In genomic region chr1:85202092-85202863, GRCh38 we compare ENCODE assay signal across 8 cellular contexts. TPM values are rescaled to one million over a fixed set of nuclear protein-coding genes. Genes with fewer than 3 reads are reported as not detected.
DNase-seq lines count a peak whose midpoint lies in the region; ATAC-seq and TF ChIP-seq lines count a peak whose summit lies in the region.

No MANE protein-coding gene starts in this region.

- no peaks in the 10 kb centered on the region for H3K9me3 ChIP-seq in DOHH2 (ENCODE audit: control insufficient read depth, insufficient read depth, low read length)

- no peaks in the 10 kb centered on the region for H3K36me3 ChIP-seq in DOHH2 (ENCODE audit: control insufficient read depth, low read length)

- H3K36me3 Mint-ChIP-seq in central memory CD8-positive, alpha-beta T cell (ENCODE audit: insufficient read depth) = peaks cover 5% of the 10 kb centered on the region
- peaks cover 0 to 2% (median 0%) of the 10 kb centered on the region in 3 donors for H3K36me3 Mint-ChIP-seq in naive thymus-derived CD8-positive, alpha-beta T cell

- H3K9me3 Mint-ChIP-seq in central memory CD8-positive, alpha-beta T cell = no peaks in the 10 kb centered on the region
- no peaks in the 10 kb centered on the region for H3K9me3 Mint-ChIP-seq in naive thymus-derived CD8-positive, alpha-beta T cell

- H3K27ac ChIP-seq in DOHH2 (ENCODE audit: low read depth, low read length) = no peak overlapping the region

- H3K9me2 ChIP-seq in DOHH2 (replicated peaks; ENCODE audit: control insufficient read depth, low read length) = no peaks in the 10 kb centered on the region

- H3F3A ChIP-seq in DOHH2 (ENCODE audit: control insufficient read depth, insufficient read depth) = no peaks in the 10 kb centered on the region

- TF ChIP-seq CTCF in DOHH2 (IDR thresholded peaks at IDR 0.05; ENCODE audit: low read depth, low read length, poor library complexity, severe bottlenecking) (no peak), GM13976 (IDR thresholded peaks at IDR 0.05; ENCODE audit: borderline replicate concordance, control extremely low read depth, extremely low read depth, insufficient read depth, missing control alignments) (no peak)

- H4K20me1 ChIP-seq in DOHH2 (ENCODE audit: control insufficient read depth, insufficient read depth, low read depth, low read length) = no peaks in the 10 kb centered on the region

- peaks cover 57% of the 10 kb centered on the region for H3K27me3 ChIP-seq in DOHH2 (ENCODE audit: control insufficient read depth, low read length)

- H3K27ac Mint-ChIP-seq in central memory CD8-positive, alpha-beta T cell (ENCODE audit: low read depth) = peak overlapping the region; percentile 95
- peak overlapping the region; percentile 98 to 100 (median 99) for H3K27ac Mint-ChIP-seq in naive thymus-derived CD8-positive, alpha-beta T cell

- H3K27me3 Mint-ChIP-seq in central memory CD8-positive, alpha-beta T cell = peaks cover 18% of the 10 kb centered on the region
- H3K27me3 Mint-ChIP-seq in naive thymus-derived CD8-positive, alpha-beta T cell = peaks cover 0 to 23% (median 0%) of the 10 kb centered on the region in 5 donors

- peaks cover 21% of the 10 kb centered on the region for H3K4me1 Mint-ChIP-seq in central memory CD8-positive, alpha-beta T cell
- peaks cover 7 to 36% (median 33%) of the 10 kb centered on the region in 4 donors for H3K4me1 Mint-ChIP-seq in naive thymus-derived CD8-positive, alpha-beta T cell

- no peaks in the 10 kb centered on the region for H3K79me2 ChIP-seq in DOHH2 (ENCODE audit: control insufficient read depth, low read length)

- peak overlapping the region; percentile 80 for H3K4me2 ChIP-seq in DOHH2 (ENCODE audit: low read length)

- peak overlapping the region; percentile 96 for H3K4me3 Mint-ChIP-seq in central memory CD8-positive, alpha-beta T cell
- peak overlapping the region; percentile 93 to 100 (median 98) for H3K4me3 Mint-ChIP-seq in naive thymus-derived CD8-positive, alpha-beta T cell

- H3K4me3 ChIP-seq in DOHH2 (ENCODE audit: low read length) = peak overlapping the region; percentile 68

- in situ Hi-C loops in GM13976 (cut with MboI; ENCODE audit: low sequenced_read_pairs, unreplicated experiment) = no loop called here

- DNase-seq in HT-29 (ENCODE audit: low spot score) (peak; percentile 53), GM13976 (ENCODE audit: low spot score) (no peak)
- no peak for DNase-seq in central memory CD8-positive, alpha-beta T cell (ENCODE audit: low spot score in 2 of 2)
- DNase-seq in naive thymus-derived CD8-positive, alpha-beta T cell = no peak
- no peak for DNase-seq in activated CD4-positive, CD25-positive, alpha-beta regulatory T cell (lab: John Stamatoyannopoulos, UW)

- ATAC-seq in central memory CD8-positive, alpha-beta T cell (replicated peaks; ENCODE audit: extremely low read depth, poor library complexity, severe bottlenecking) = peak; percentile 50
- no peak for ATAC-seq in naive thymus-derived CD8-positive, alpha-beta T cell
- ATAC-seq in GM21515 (IDR thresholded peaks at IDR 0.05; ENCODE audit: unreplicated experiment) (no peak), GM18909 (IDR thresholded peaks at IDR 0.05; ENCODE audit: poor library complexity, unreplicated experiment) (no peak)

- peaks cover 10% of the 10 kb centered on the region for H3K4me1 ChIP-seq in DOHH2 (ENCODE audit: control insufficient read depth, low read length)

- POLR2A ChIA-PET in naive thymus-derived CD8-positive, alpha-beta T cell (lab: Charles Lee) = interaction anchor here (0.7 to 3.4 kb wide), 9 partner anchors 21 to 258 kb away, joined by 3 to 31 read pairs (median 3); partner anchors contain the start of genes BCL10 and C1orf52

RNA-seq across cellular contexts. Expression of gene SYDE2, which starts 1.5 kb away (rescaled TPM):
- total RNA-seq in HT-29 (2014; rRNA removed; shearing (Covaris generic)) = 2.9 and 3.5 TPM in 2 replicates
- total RNA-seq in naive thymus-derived CD8-positive, alpha-beta T cell = 10 to 100 TPM in 1 of 2 experiments, 1 to 10 TPM in 1; 8.5 to 10.0 TPM
- polyA plus RNA-seq in naive thymus-derived CD8-positive, alpha-beta T cell = 1 to 10 TPM; 2.7 to 5.8 (median 3.9) TPM

RNA-seq across cellular contexts. Expression of gene C1orf52, which starts 57.2 kb away (rescaled TPM):
- total RNA-seq in HT-29 (2014; rRNA removed; shearing (Covaris generic)) = 27.8 and 38.2 TPM in 2 replicates
- 10 to 100 TPM; 48.7 to 52.5 TPM for total RNA-seq in naive thymus-derived CD8-positive, alpha-beta T cell
- 10 to 100 TPM; 15.3 to 28.7 (median 22.4) TPM for polyA plus RNA-seq in naive thymus-derived CD8-positive, alpha-beta T cell
